22 cellular contexts compared by ENCODE assay signal in genomic region chr4:174930895-174931294, GRCh38. TPM values are rescaled to one million over a fixed set of nuclear protein-coding genes. Genes with fewer than 3 reads are reported as not detected.
DNase-seq lines count a peak whose midpoint lies in the region; ATAC-seq and TF ChIP-seq lines count a peak whose summit lies in the region.
"Had no signal": no experiment of that assay in that cellular context is flagged by ENCODE, and none has a peak within 500 bp of the region (broad histone marks: within the 10 kb centered on the region; RNA-seq: fewer than 3 reads in every experiment).

No MANE protein-coding gene starts in this region.

- H3K9ac ChIP-seq in H9 (ENCODE audit: extremely low read depth, insufficient read length, low read length): no peak overlapping the region
- H3K9ac ChIP-seq: SK-N-SH had no signal

- H2BK15ac ChIP-seq in H9 (ENCODE audit: low read depth, low read length): no peak overlapping the region

- peak; percentile 27 for ATAC-seq in HG03025 (IDR thresholded peaks at IDR 0.05; ENCODE audit: low FRiP score, unreplicated experiment)
- no peak for ATAC-seq in stimulated activated memory B cell treated with anti-CD40 and anti-IgM and Interleukin-4, amounts not matched to agents 10 μg/mL and 1 μg/mL and 100 μg/mL, for 72 hours

- no peak overlapping the region for H2AK5ac ChIP-seq in H9 (ENCODE audit: insufficient read length, low read length)

- no peak overlapping the region for H2BK12ac ChIP-seq in H9 (ENCODE audit: insufficient read length, low read depth, low read length)

- H3K36me3 ChIP-seq in OCI-LY7 (ENCODE audit: insufficient read depth, low read length): peaks cover 34% of the 10 kb centered on the region
- H3K36me3 ChIP-seq in prostate gland: no peaks in the 10 kb centered on the region

- TF ChIP-seq CTCF in GM12865 (IDR thresholded peaks at IDR 0.05; ENCODE audit: insufficient read depth, low read depth, low read length, missing control alignments) (no peak), OCI-LY7 (conservative IDR thresholded peaks at IDR 0.05; ENCODE audit: low read length) (no peak), prostate gland (IDR thresholded peaks at IDR 0.05) (no peak), H9 (conservative IDR thresholded peaks at IDR 0.05) (no peak)

- no peak overlapping the region for H3K18ac ChIP-seq in H9 (ENCODE audit: insufficient read length, low read depth, low read length)

- no peaks in the 10 kb centered on the region for H3K79me2 ChIP-seq in OCI-LY7 (ENCODE audit: insufficient read depth, low read depth, low read length)
- H3K79me2 ChIP-seq in H9 (ENCODE audit: insufficient read depth, low read length): no peaks in the 10 kb centered on the region

- no peak for TF ChIP-seq POLR2A in prostate gland (IDR thresholded peaks at IDR 0.05)

- H3K23me2 ChIP-seq in H9 (ENCODE audit: insufficient read length, low read depth, low read length, poor library complexity, severe bottlenecking): no peaks in the 10 kb centered on the region

- 80% methylated on average over 5 of the region's 5 CpGs for WGBS in prostate gland
- WGBS in H9 (ENCODE audit: extremely low coverage, insufficient read length, low lambda C conversion rate): no CpG with 5 or more reads among the region's 5 CpGs

- no peaks in the 10 kb centered on the region for H3K27me3 Mint-ChIP-seq in stimulated activated memory B cell treated with anti-CD40 and anti-IgM and Interleukin-4, amounts not matched to agents 10 μg/mL and 1 μg/mL and 100 μg/mL, for 72 hours
- H3K27me3 Mint-ChIP-seq in H9 (ENCODE audit: low read depth): no peaks in the 10 kb centered on the region
- H3K27me3 Mint-ChIP-seq: CD4-positive, CD25-positive, alpha-beta regulatory T cell had no signal

- H2BK20ac ChIP-seq in H9 (ENCODE audit: low read depth, low read length, poor library complexity, severe bottlenecking): no peak overlapping the region

- no peak overlapping the region for H4K91ac ChIP-seq in H9 (ENCODE audit: insufficient read length, low read depth, low read length)

- peak overlapping the region; percentile 12 for H3K4me3 Mint-ChIP-seq in stimulated activated memory B cell treated with anti-CD40 and anti-IgM and Interleukin-4, amounts not matched to agents 10 μg/mL and 1 μg/mL and 100 μg/mL, for 72 hours
- no peak overlapping the region for H3K4me3 Mint-ChIP-seq in H9
- H3K4me3 Mint-ChIP-seq: CD4-positive, CD25-positive, alpha-beta regulatory T cell; HFFc6 had no signal

- H4K8ac ChIP-seq in H9 (replicated peaks; ENCODE audit: insufficient read length, low read depth, low read length): no peak overlapping the region

- no peak overlapping the region for H3K56ac ChIP-seq in H9 (ENCODE audit: insufficient read length, low read depth, low read length)

- H3K14ac ChIP-seq in H9 (ENCODE audit: insufficient read depth, low read length): no peak overlapping the region

- H3K4ac ChIP-seq in H9 (ENCODE audit: low read depth, low read length): no peak overlapping the region

- H3K27me3 ChIP-seq in prostate gland (replicated peaks; ENCODE audit: insufficient read depth): no peaks in the 10 kb centered on the region
- no peaks in the 10 kb centered on the region for H3K27me3 ChIP-seq in H9 (ENCODE audit: insufficient read depth, low read length)

- H3K27ac ChIP-seq in OCI-LY7 (ENCODE audit: low read depth, low read length, poor library complexity, severe bottlenecking) (peak overlapping the region; percentile 100), prostate gland (no peak overlapping the region), H9 (ENCODE audit: insufficient read length, low read depth, low read length) (no peak overlapping the region)

- no peak overlapping the region for H2BK120ac ChIP-seq in H9 (ENCODE audit: low read depth, low read length, poor library complexity, severe bottlenecking)

- BruUV-seq in OCI-LY7 (replicated peaks; lab: Mats Ljungman, UMichigan): no TSS peak

- H2BK5ac ChIP-seq in H9 (ENCODE audit: insufficient read length, low read length): no peak overlapping the region

- H4K5ac ChIP-seq in H9 (ENCODE audit: insufficient read length, low read depth, low read length): no peak overlapping the region

- H3K4me3 ChIP-seq in GM12865 (ENCODE audit: low read depth, low read length) (peak overlapping the region; percentile 33; the same call in 1 of the 2 replicates), OCI-LY7 (ENCODE audit: low read depth, low read length, poor library complexity, severe bottlenecking) (peak overlapping the region; percentile 53), prostate gland (no peak overlapping the region)

- H3T11ph ChIP-seq in H9 (ENCODE audit: low read length): no peak overlapping the region

- no peaks in the 10 kb centered on the region for H3K36me3 Mint-ChIP-seq in stimulated activated memory B cell treated with anti-CD40 and anti-IgM and Interleukin-4, amounts not matched to agents 10 μg/mL and 1 μg/mL and 100 μg/mL, for 72 hours
- H3K36me3 Mint-ChIP-seq in H9 (ENCODE audit: insufficient read depth in 1 of 3, low read depth in 3 of 3): peaks cover 0 to 4% (median 1%) of the 10 kb centered on the region in 3 experiments; a peak in 1 of 7 replicates
- H3K36me3 Mint-ChIP-seq: CD4-positive, CD25-positive, alpha-beta regulatory T cell had no signal

- POLR2A ChIA-PET in OCI-LY7 (lab: Charles Lee): interaction anchor here (0.6 to 3.2 kb wide), 7 partner anchors 12 to 114 kb away, joined by 4 to 24 read pairs (median 7); partner anchors contain the start of gene ADAM29

- intact Hi-C loops in OCI-LY7 (cut with micrococcal nuclease; ENCODE audit: unreplicated experiment) (no loop called here), prostate gland (cut with DNase I) (no loop called here)

- H3K9me2 ChIP-seq in OCI-LY7 (ENCODE audit: insufficient read depth, low read length): no peaks in the 10 kb centered on the region
- H3K9me2 ChIP-seq: SK-N-SH had no signal

- CTCF ChIA-PET in OCI-LY7 (lab: Charles Lee; ENCODE audit: unreplicated experiment): no interaction called here

- peak overlapping the region; percentile 85 for H3K27ac Mint-ChIP-seq in stimulated activated memory B cell treated with anti-CD40 and anti-IgM and Interleukin-4, amounts not matched to agents 10 μg/mL and 1 μg/mL and 100 μg/mL, for 72 hours
- no peak overlapping the region for H3K27ac Mint-ChIP-seq in H9
- H3K27ac Mint-ChIP-seq: CD4-positive, CD25-positive, alpha-beta regulatory T cell; HFFc6 had no signal

- H3K4me1 Mint-ChIP-seq in stimulated activated memory B cell treated with anti-CD40 and anti-IgM and Interleukin-4, amounts not matched to agents 10 μg/mL and 1 μg/mL and 100 μg/mL, for 72 hours: peaks cover 49% of the 10 kb centered on the region
- peaks cover 13 to 15% of the 10 kb centered on the region in 2 experiments for H3K4me1 Mint-ChIP-seq in H9
- H3K4me1 Mint-ChIP-seq: CD4-positive, CD25-positive, alpha-beta regulatory T cell had no signal

- H3K9me3 ChIP-seq in OCI-LY7 (ENCODE audit: low read length) (peaks cover 38% of the 10 kb centered on the region; the same call in 1 of the 2 replicates), prostate gland (no peaks in the 10 kb centered on the region), H9 (ENCODE audit: control insufficient read depth, low read depth, low read length) (no peaks in the 10 kb centered on the region)
- H3K9me3 ChIP-seq: SK-N-SH had no signal

- no peak overlapping the region for H3K23ac ChIP-seq in H9 (ENCODE audit: insufficient read length, low read depth, low read length)

- no peaks in the 10 kb centered on the region for H3K79me1 ChIP-seq in H9 (ENCODE audit: insufficient read depth, low read depth, low read length, poor library complexity, severe bottlenecking)

- H3K4me2 ChIP-seq in OCI-LY7 (ENCODE audit: low read length) (peak overlapping the region; percentile 81), H9 (ENCODE audit: insufficient read depth, insufficient read length, low read length) (no peak overlapping the region)
- H3K4me2 ChIP-seq: SK-N-SH had no signal

- no peaks in the 10 kb centered on the region for H4K20me1 ChIP-seq in OCI-LY7 (ENCODE audit: insufficient read depth, low read length)
- no peaks in the 10 kb centered on the region for H4K20me1 ChIP-seq in H9 (ENCODE audit: control insufficient read depth, insufficient read depth, insufficient read length)

- peaks cover 73% of the 10 kb centered on the region for H3K4me1 ChIP-seq in OCI-LY7 (ENCODE audit: insufficient read depth, low read length, poor library complexity, severe bottlenecking)
- H3K4me1 ChIP-seq in prostate gland (replicated peaks): no peaks in the 10 kb centered on the region
- no peaks in the 10 kb centered on the region for H3K4me1 ChIP-seq in H9 (ENCODE audit: insufficient read depth, low read length)

- DNase-seq in GM12865 (ENCODE audit: low read depth): peak; percentile 59
- peak; percentile 43 for DNase-seq in OCI-LY7 (ENCODE audit: low spot score)
- no peak for DNase-seq in NCI-H82 (lab: John Stamatoyannopoulos, UW)
- DNase-seq in prostate gland (ENCODE audit: low spot score): no peak
- no peak for DNase-seq in H9
- DNase-seq: CD4-positive, CD25-positive, alpha-beta regulatory T cell; DMS79; H7; HFFc6; KG1; NCI-H1105; NCI-H146; NCI-H2029; NCI-H226; NCI-H510A treated with DMSO at 0.1 percent for 48 hours; NCI-H748 treated with DMSO at 0.1 percent for 48 hours; SIG-M5; SK-N-SH had no signal

- H3K9me3 Mint-ChIP-seq in stimulated activated memory B cell treated with anti-CD40 and anti-IgM and Interleukin-4, amounts not matched to agents 10 μg/mL and 1 μg/mL and 100 μg/mL, for 72 hours: peaks cover 2% of the 10 kb centered on the region
- H3K9me3 Mint-ChIP-seq in H9: peaks cover 3% of the 10 kb centered on the region in 2 experiments; a peak in 2 of 5 replicates

- H2AFZ ChIP-seq in OCI-LY7 (ENCODE audit: low read length): peak overlapping the region; percentile 94; the same call in 1 of the 2 replicates
- no peak overlapping the region for H2AFZ ChIP-seq in H9 (ENCODE audit: low read length)

RNA-seq across cellular contexts. Expression of gene ADAM29, which starts 12.7 kb away (rescaled TPM):
- 1.0 and 1.7 TPM in 2 replicates for total RNA-seq in OCI-LY7 (2014; rRNA removed; shearing (Covaris generic))
- total RNA-seq in OCI-LY7 (2022): 1.1 and 1.2 TPM in 2 replicates
- total RNA-seq in prostate gland: 1 to 10 TPM in 1 of 2 donors, under 1 TPM in 1; 0.64 to 5.3 TPM
- not detected in 2 replicates for total RNA-seq in H9 (2021)
- total RNA-seq: CD4-positive, CD25-positive, alpha-beta regulatory T cell; H7; HFFc6; HT1080; T-helper 2 cell treated with Interferon-gamma antibody and Interleukin-4, amounts not matched to agents 100 ng/mL and 5 ng/mL, for 36 hours had no signal

Comparison
In these comparisons a context has a peak if more than half of its experiments do, and no peak if none do; other contexts are left out.
1. DNase-seq: peak in GM12865 (single experiment) and OCI-LY7 (single experiment); none in NCI-H82 (single experiment), prostate gland (single experiment) and H9 (single experiment).
2. H3K4me3 ChIP-seq: peak in GM12865 (single experiment) and OCI-LY7 (single experiment); none in prostate gland (0 of 2).